ENCODE assay signal across 1 cellular context in genomic region chr2:132034646-132035045, GRCh38.
TF ChIP-seq lines count a peak whose summit lies in the region.

No MANE protein-coding gene starts in this region.

TF ChIP-seq in GM12878, 131 proteins besides CTCF, POLR2A, EP300 and RAD21 (continued from another document):
- no peak for TF ChIP-seq PRDM15 (CRISPR knock-in tag; IDR thresholded peaks at IDR 0.05)
TF ChIP-seq in GM12878: peak in this region for 1.
